ENCODE assay signal across 11 cellular contexts in genomic region chr21:34205811-34206635, GRCh38.
A peak's percentile ranks its signal among the peaks of the same experiment; 100 is the strongest.
DNase-seq lines count a peak whose midpoint lies in the region; ATAC-seq and TF ChIP-seq lines count a peak whose summit lies in the region.
"Had no signal": no experiment of that assay in that cellular context is flagged by ENCODE, and none has a peak within 500 bp of the region (broad histone marks: within the 10 kb centered on the region; RNA-seq: fewer than 3 reads in every experiment).

No MANE protein-coding gene starts in this region.

- H3K9me3 ChIP-seq in naive thymus-derived CD4-positive, alpha-beta T cell (ENCODE audit: control insufficient read depth in 2 of 3, low read length in 3 of 3), result no peaks in the 10 kb centered on the region
- H3K9me3 ChIP-seq: vagina had no signal

- H3K4me3 Mint-ChIP-seq in activated CD8-positive, alpha-beta memory T cell treated with anti-CD3 and anti-CD28 coated beads, Interleukin-2, amount 10 ng/mL, durations not matched to agents 7 days and 5 days, result peak overlapping the region; percentile 5
- H3K4me3 Mint-ChIP-seq in WTC11, result no peak overlapping the region
- H3K4me3 Mint-ChIP-seq in naive thymus-derived CD4-positive, alpha-beta T cell, result peak overlapping the region in 1 of 10 donors; percentile 2

- TF ChIP-seq CTCF in WTC11 (IDR thresholded peaks at IDR 0.05), result no peak

- POLR2A ChIA-PET in WTC11 (lab: Charles Lee), result no interaction called here
- POLR2A ChIA-PET in naive thymus-derived CD4-positive, alpha-beta T cell (lab: Charles Lee), result no interaction called here

- H3K27me3 Mint-ChIP-seq in activated CD8-positive, alpha-beta memory T cell treated with anti-CD3 and anti-CD28 coated beads, Interleukin-2, amount 10 ng/mL, durations not matched to agents 7 days and 5 days, result no peaks in the 10 kb centered on the region
- H3K27me3 Mint-ChIP-seq in WTC11 (ENCODE audit: low read depth), result no peaks in the 10 kb centered on the region; the same call in 1 of the 2 replicates
- peaks cover 0 to 6% (median 0%) of the 10 kb centered on the region in 5 donors for H3K27me3 Mint-ChIP-seq in naive thymus-derived CD4-positive, alpha-beta T cell

- DNase-seq in activated CD8-positive, alpha-beta memory T cell treated with anti-CD3 and anti-CD28 coated beads, Interleukin-2, amount 10 ng/mL, durations not matched to agents 7 days and 5 days, result no peak
- no peak for DNase-seq in activated CD8-positive, alpha-beta memory T cell treated with anti-CD3 and anti-CD28 coated beads for 24 hours
- DNase-seq in NCI-H1417 treated with DMSO at 0.1 percent for 48 hours (lab: John Stamatoyannopoulos, UW) (peak; percentile 32), WTC11 (ENCODE audit: low spot score) (no peak), GF-D8 (lab: John Stamatoyannopoulos, UW) (no peak), amygdala (lab: John Stamatoyannopoulos, UW) (no peak), AG20443 (ENCODE audit: low spot score) (no peak)
- no peak for DNase-seq in naive thymus-derived CD4-positive, alpha-beta T cell
- DNase-seq: NK-92 treated with Interleukin-12 subunit alpha and Interleukin-12 subunit beta, amount 100 ng/mL, for 24 hours had no signal

- no peak overlapping the region for H3K27ac ChIP-seq in naive thymus-derived CD4-positive, alpha-beta T cell (ENCODE audit: low read depth, low read length)
- H3K27ac ChIP-seq: vagina had no signal

- peaks cover 4 to 11% of the 10 kb centered on the region in 2 donors for H3K4me1 ChIP-seq in naive thymus-derived CD4-positive, alpha-beta T cell (ENCODE audit: control insufficient read depth in 2 of 2, insufficient read depth in 2 of 2, low read length in 2 of 2)

- H3K9me3 Mint-ChIP-seq in activated CD8-positive, alpha-beta memory T cell treated with anti-CD3 and anti-CD28 coated beads, Interleukin-2, amount 10 ng/mL, durations not matched to agents 7 days and 5 days (ENCODE audit: low read depth), result peaks cover 7% of the 10 kb centered on the region
- H3K9me3 Mint-ChIP-seq in WTC11, result peaks cover 17% of the 10 kb centered on the region
- H3K9me3 Mint-ChIP-seq in naive thymus-derived CD4-positive, alpha-beta T cell, result peaks cover 0 to 18% (median 5%) of the 10 kb centered on the region in 11 donors

- H3K36me3 ChIP-seq in naive thymus-derived CD4-positive, alpha-beta T cell (ENCODE audit: control insufficient read depth in 2 of 3, insufficient read depth in 3 of 3, low read length in 3 of 3), result no peaks in the 10 kb centered on the region
- H3K36me3 ChIP-seq: vagina had no signal

- peaks cover 28% of the 10 kb centered on the region for H3K4me1 Mint-ChIP-seq in activated CD8-positive, alpha-beta memory T cell treated with anti-CD3 and anti-CD28 coated beads, Interleukin-2, amount 10 ng/mL, durations not matched to agents 7 days and 5 days
- H3K4me1 Mint-ChIP-seq in WTC11, result peaks cover 42% of the 10 kb centered on the region
- H3K4me1 Mint-ChIP-seq in naive thymus-derived CD4-positive, alpha-beta T cell, result peaks cover 6 to 32% (median 24%) of the 10 kb centered on the region in 7 donors

- CTCF ChIA-PET in activated CD8-positive, alpha-beta memory T cell treated with anti-CD3 and anti-CD28 coated beads, Interleukin-2, amount 10 ng/mL, durations not matched to agents 7 days and 5 days (lab: Charles Lee), result interaction anchor here (1.1 to 2.1 kb wide), 5 partner anchors 15 to 282 kb away, joined by 3 to 7 read pairs (median 3); no protein-coding TSS in a partner anchor
- CTCF ChIA-PET in WTC11 (lab: Charles Lee), result interaction anchor here (2.3 to 4.6 kb wide), 2 partner anchors 142 to 282 kb away, joined by 6 to 27 read pairs; no protein-coding TSS in a partner anchor
- CTCF ChIA-PET in naive thymus-derived CD4-positive, alpha-beta T cell (lab: Charles Lee), result no interaction called here

- ATAC-seq in activated CD8-positive, alpha-beta memory T cell treated with anti-CD3 and anti-CD28 coated beads, Interleukin-2, amount 10 ng/mL, durations not matched to agents 7 days and 5 days, result peak; percentile 58
- no peak for ATAC-seq in WTC11
- ATAC-seq in naive thymus-derived CD4-positive, alpha-beta T cell, result no peak
- ATAC-seq: activated CD4-positive, CD25-positive, alpha-beta regulatory T cell treated with anti-CD3 and anti-CD28 coated beads, Interleukin-2, amount 50 U/mL, for 24 hours had no signal

- H3K4me3 ChIP-seq in naive thymus-derived CD4-positive, alpha-beta T cell (ENCODE audit: low read length), result no peak overlapping the region
- H3K4me3 ChIP-seq: vagina had no signal

- H3K27me3 ChIP-seq in naive thymus-derived CD4-positive, alpha-beta T cell (ENCODE audit: control insufficient read depth in 2 of 2, insufficient read depth in 2 of 2, low read length in 2 of 2), result no peaks in the 10 kb centered on the region
- H3K27me3 ChIP-seq: vagina had no signal

- intact Hi-C loops in naive thymus-derived CD4-positive, alpha-beta T cell (cut with micrococcal nuclease), result no loop called here

- peak overlapping the region; percentile 54 for H3K27ac Mint-ChIP-seq in activated CD8-positive, alpha-beta memory T cell treated with anti-CD3 and anti-CD28 coated beads, Interleukin-2, amount 10 ng/mL, durations not matched to agents 7 days and 5 days
- peak overlapping the region; percentile 57; the same call in 1 of the 2 replicates for H3K27ac Mint-ChIP-seq in WTC11
- peak overlapping the region in 2 of 9 donors; percentile 20 to 32 for H3K27ac Mint-ChIP-seq in naive thymus-derived CD4-positive, alpha-beta T cell

- peaks cover 14% of the 10 kb centered on the region for H3K36me3 Mint-ChIP-seq in activated CD8-positive, alpha-beta memory T cell treated with anti-CD3 and anti-CD28 coated beads, Interleukin-2, amount 10 ng/mL, durations not matched to agents 7 days and 5 days
- H3K36me3 Mint-ChIP-seq in WTC11, result peaks cover 11% of the 10 kb centered on the region
- H3K36me3 Mint-ChIP-seq in naive thymus-derived CD4-positive, alpha-beta T cell, result peaks cover 0 to 15% (median 6%) of the 10 kb centered on the region in 5 donors

TF ChIP-seq in WTC11, 78 proteins besides CTCF, POLR2A, EP300 and RAD21:
- TF ChIP-seq IRF1 (CRISPR knock-in tag; IDR thresholded peaks at IDR 0.05) (no peak), CDX4 (CRISPR knock-in tag; IDR thresholded peaks at IDR 0.05; ENCODE audit: borderline replicate concordance) (no peak), ETV6 (CRISPR knock-in tag; IDR thresholded peaks at IDR 0.05) (no peak), CREB1 (CRISPR knock-in tag; IDR thresholded peaks at IDR 0.05) (no peak), ATF1 (CRISPR knock-in tag; IDR thresholded peaks at IDR 0.05) (no peak), EMX1 (CRISPR knock-in tag; IDR thresholded peaks at IDR 0.05) (no peak), SMAD4 (CRISPR knock-in tag; IDR thresholded peaks at IDR 0.05) (no peak), ATF6 (CRISPR knock-in tag; IDR thresholded peaks at IDR 0.05) (no peak)
- TF ChIP-seq, protein P1, sequence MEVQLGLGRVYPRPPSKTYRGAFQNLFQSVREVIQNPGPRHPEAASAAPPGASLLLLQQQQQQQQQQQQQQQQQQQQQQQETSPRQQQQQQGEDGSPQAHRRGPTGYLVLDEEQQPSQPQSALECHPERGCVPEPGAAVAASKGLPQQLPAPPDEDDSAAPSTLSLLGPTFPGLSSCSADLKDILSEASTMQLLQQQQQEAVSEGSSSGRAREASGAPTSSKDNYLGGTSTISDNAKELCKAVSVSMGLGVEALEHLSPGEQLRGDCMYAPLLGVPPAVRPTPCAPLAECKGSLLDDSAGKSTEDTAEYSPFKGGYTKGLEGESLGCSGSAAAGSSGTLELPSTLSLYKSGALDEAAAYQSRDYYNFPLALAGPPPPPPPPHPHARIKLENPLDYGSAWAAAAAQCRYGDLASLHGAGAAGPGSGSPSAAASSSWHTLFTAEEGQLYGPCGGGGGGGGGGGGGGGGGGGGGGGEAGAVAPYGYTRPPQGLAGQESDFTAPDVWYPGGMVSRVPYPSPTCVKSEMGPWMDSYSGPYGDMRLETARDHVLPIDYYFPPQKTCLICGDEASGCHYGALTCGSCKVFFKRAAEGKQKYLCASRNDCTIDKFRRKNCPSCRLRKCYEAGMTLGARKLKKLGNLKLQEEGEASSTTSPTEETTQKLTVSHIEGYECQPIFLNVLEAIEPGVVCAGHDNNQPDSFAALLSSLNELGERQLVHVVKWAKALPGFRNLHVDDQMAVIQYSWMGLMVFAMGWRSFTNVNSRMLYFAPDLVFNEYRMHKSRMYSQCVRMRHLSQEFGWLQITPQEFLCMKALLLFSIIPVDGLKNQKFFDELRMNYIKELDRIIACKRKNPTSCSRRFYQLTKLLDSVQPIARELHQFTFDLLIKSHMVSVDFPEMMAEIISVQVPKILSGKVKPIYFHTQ (CRISPR knock-in tag; IDR thresholded peaks at IDR 0.05), result no peak
